Comparison of ENCODE assay signal across 10 cellular contexts in the genomic region with DNA sequence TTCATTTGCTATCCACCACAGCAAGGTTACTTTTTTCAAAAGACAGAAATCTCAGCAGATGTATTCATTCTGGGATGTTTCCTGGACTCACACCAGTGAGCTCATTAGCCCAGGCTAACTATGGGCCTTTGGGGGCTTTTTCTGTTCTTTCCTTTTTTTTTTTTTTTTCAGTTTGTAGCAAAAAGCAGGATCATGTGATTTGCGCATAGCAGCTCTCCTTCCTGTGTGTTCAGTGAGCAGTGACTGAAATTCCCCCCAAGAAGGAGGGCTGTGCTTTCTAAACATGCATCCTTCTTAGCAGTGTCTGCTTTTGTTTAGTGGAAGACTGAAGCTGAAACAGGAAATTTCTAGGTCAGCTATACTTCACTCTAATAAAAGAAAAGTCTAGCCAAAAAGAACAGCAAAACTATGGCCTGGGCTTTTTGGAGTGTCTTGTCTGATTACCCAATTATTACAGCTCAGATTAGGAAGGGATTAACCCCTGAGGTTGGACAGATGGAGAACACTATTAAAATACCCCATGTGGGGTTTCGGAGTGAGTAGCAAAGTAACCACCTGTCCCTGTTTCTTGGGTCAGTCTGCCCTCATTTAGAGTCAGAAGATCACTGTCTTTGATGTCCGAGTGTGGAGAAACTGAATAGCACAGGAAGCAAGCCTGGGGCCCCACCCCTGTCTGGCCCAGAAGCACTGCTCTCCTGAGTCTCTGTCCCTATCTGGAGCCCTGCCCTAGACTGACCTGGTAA. TPM values are rescaled to one million over a fixed set of nuclear protein-coding genes. Genes with fewer than 3 reads are reported as not detected.
DNase-seq lines count a peak whose midpoint lies in the region; ATAC-seq, FAIRE-seq and TF ChIP-seq lines count a peak whose summit lies in the region.
"Had no signal": no experiment of that assay in that cellular context is flagged by ENCODE, and none has a peak within 500 bp of the region (broad histone marks: within the 10 kb centered on the region; RNA-seq: fewer than 3 reads in every experiment).

No MANE protein-coding gene starts in this region.

- no peaks in the 10 kb centered on the region for H3K36me3 ChIP-seq in Karpas-422 (ENCODE audit: insufficient read depth, low read length)

- H3K27me3 ChIP-seq in dorsolateral prefrontal cortex (no peaks in the 10 kb centered on the region), Karpas-422 (ENCODE audit: low read length) (no peaks in the 10 kb centered on the region)

- no peak overlapping the region for H3K4me2 ChIP-seq in Karpas-422 (ENCODE audit: low read depth, low read length, poor library complexity, severe bottlenecking)

- no peaks in the 10 kb centered on the region for H4K20me1 ChIP-seq in Karpas-422 (ENCODE audit: insufficient read depth, low read depth, low read length)

- intact Hi-C loops in dorsolateral prefrontal cortex (cut with DNase I) = no loop called here

- peaks cover 16% of the 10 kb centered on the region for H3K4me1 ChIP-seq in Karpas-422 (ENCODE audit: low read length)

- H2AFZ ChIP-seq in Karpas-422 (ENCODE audit: low read length) = no peak overlapping the region

- DNase-seq in GM13977 (ENCODE audit: low spot score) = peak; percentile 60
- peak in 1 of 10 donors; percentile 55 for DNase-seq in dorsolateral prefrontal cortex
- no peak for DNase-seq in Karpas-422
- DNase-seq in RCC 7860 (ENCODE audit: low spot score) = no peak
- no peak for DNase-seq in NCI-H1417 (lab: John Stamatoyannopoulos, UW)
- no peak for DNase-seq in SIG-M5 treated with dmso at 0.1 percent for 504 hours (lab: John Stamatoyannopoulos, UW; ENCODE audit: unreplicated experiment)
- DNase-seq: NCI-H748 treated with DMSO at 0.1 percent for 48 hours had no signal

- ATAC-seq in GM21423 (IDR thresholded peaks at IDR 0.05; ENCODE audit: unreplicated experiment) (peak; percentile 67), HG03135 (IDR thresholded peaks at IDR 0.05; ENCODE audit: unreplicated experiment) (peak; percentile 68)

- no peaks in the 10 kb centered on the region for H3K9me2 ChIP-seq in Karpas-422 (replicated peaks; ENCODE audit: insufficient read depth, low read length)

- H3K27ac ChIP-seq in dorsolateral prefrontal cortex (peak overlapping the region in 58 of 59 donors; percentile 10 to 100 (median 84)), Karpas-422 (ENCODE audit: low read length) (no peak overlapping the region)

- TF ChIP-seq CTCF in GM13977 (IDR thresholded peaks at IDR 0.05; ENCODE audit: extremely low read depth, insufficient read depth, missing control alignments) (no peak), dorsolateral prefrontal cortex (IDR thresholded peaks at IDR 0.05 in 54 of 56, conservative IDR thresholded peaks at IDR 0.05 in 2 of 56; ENCODE audit: low read depth in 1 of 56, partially characterized antibody in 56 of 56) (no peak)

- H3K9me3 ChIP-seq in Karpas-422 (ENCODE audit: low read length) = no peaks in the 10 kb centered on the region

- H3K79me2 ChIP-seq in Karpas-422 (ENCODE audit: low read length) = no peaks in the 10 kb centered on the region

- H3K9ac ChIP-seq in Karpas-422 (ENCODE audit: low read length) = no peak overlapping the region

- in situ Hi-C loops in GM13977 (cut with MboI; ENCODE audit: low pct_unique_long_range_greater_than_20kb, low sequenced_read_pairs, unreplicated experiment) = no loop called here

- H3K4me3 ChIP-seq in dorsolateral prefrontal cortex (peak overlapping the region in 1 of 59 donors; percentile 12), Karpas-422 (ENCODE audit: low read length) (no peak overlapping the region)
- H3K4me3 ChIP-seq: lung had no signal

- FAIRE-seq in RCC 7860 (lab: Jason Lieb, UNC) = no peak

RNA-seq across cellular contexts. Expression of a gene that starts 8.9 kb away (rescaled TPM):
- 100 to 1,000 TPM in 86 of 120 experiments, 10 to 100 TPM in 34; 44.5 to 389 (median 125) TPM for total RNA-seq in dorsolateral prefrontal cortex
- total RNA-seq in Karpas-422 (2014; rRNA removed; shearing (Covaris generic); ENCODE audit: low replicate concordance) = not detected in 2 replicates

Comparison
In these comparisons a context has a peak if more than half of its experiments do, and no peak if none do; other contexts are left out.
1. RNA of a gene that starts 8.9 kb away (total RNA-seq): 44.5 to 389 TPM in dorsolateral prefrontal cortex; not detected in Karpas-422; every median in the first group is over 10 times any median in the second.